ENCODE assay signal across 26 cellular contexts in the genomic region with DNA sequence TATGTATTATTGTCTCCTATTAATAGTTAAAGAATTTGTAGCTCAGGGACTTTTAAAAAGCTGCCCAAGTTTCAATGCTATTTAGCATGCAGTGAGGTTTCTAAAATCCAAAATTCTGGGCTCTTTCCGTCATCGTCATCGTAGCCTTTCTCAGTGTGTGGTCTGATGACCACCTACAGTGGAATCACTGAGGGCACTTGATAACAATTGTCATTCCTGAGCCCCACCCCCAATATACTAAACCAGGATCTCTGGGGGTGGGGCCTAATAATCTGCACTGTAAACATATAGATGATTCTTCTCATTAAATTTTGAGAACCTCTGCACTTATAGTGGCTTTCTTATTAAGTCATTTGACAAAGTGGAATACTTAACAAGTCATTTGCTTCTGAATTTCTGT.
A peak's percentile ranks its signal among the peaks of the same experiment; 100 is the strongest.
DNase-seq lines count a peak whose midpoint lies in the region; ATAC-seq, FAIRE-seq and TF ChIP-seq lines count a peak whose summit lies in the region.
"Had no signal": no experiment of that assay in that cellular context is flagged by ENCODE, and none has a peak within 500 bp of the region (broad histone marks: within the 10 kb centered on the region; RNA-seq: fewer than 3 reads in every experiment).

No MANE protein-coding gene starts in this region.

- POLR2A ChIA-PET in H1 (lab: Charles Lee; ENCODE audit: partially characterized antibody) (no interaction called here), PC-9 (lab: Charles Lee; ENCODE audit: unreplicated experiment) (no interaction called here)
- POLR2A ChIA-PET in activated CD8-positive, alpha-beta T cell treated with anti-CD3 and anti-CD28 coated beads, Interleukin-2, amount 10 ng/mL, durations not matched to agents 7 days and 5 days (lab: Charles Lee), result no interaction called here

- no peak overlapping the region for H3K56ac ChIP-seq in H1 (replicated peaks; ENCODE audit: insufficient read length, low read depth, low read length)

- no peak overlapping the region for H4K91ac ChIP-seq in H1 (replicated peaks; ENCODE audit: insufficient read length, low read length)

- H2BK12ac ChIP-seq in H1 (ENCODE audit: low read depth, low read length), result no peak overlapping the region

- no peaks in the 10 kb centered on the region for H3F3A ChIP-seq in PC-9 (ENCODE audit: insufficient read depth, low read depth)

- H3K4me1 ChIP-seq in H1 (replicated peaks in 1 of 4; ENCODE audit: control insufficient read depth in 3 of 4, insufficient read depth in 4 of 4, low read length in 3 of 4) (no peaks in the 10 kb centered on the region), PC-9 (replicated peaks; ENCODE audit: insufficient read depth) (no peaks in the 10 kb centered on the region)
- H3K4me1 ChIP-seq: BE2C, BLaER1 had no signal

- no TSS peak for BruUV-seq in PC-9 (replicated peaks; lab: Mats Ljungman, UMichigan)

- no peak overlapping the region for H4K5ac ChIP-seq in H1 (ENCODE audit: insufficient read length, low read depth, low read length)

- intact Hi-C loops in PC-9 (cut with micrococcal nuclease; ENCODE audit: unreplicated experiment), result no loop called here

- H3K27me3 ChIP-seq in H7 (ENCODE audit: control insufficient read depth, insufficient read depth, low read length) (no peaks in the 10 kb centered on the region), H1 (replicated peaks in 1 of 4; ENCODE audit: control insufficient read depth in 3 of 4, extremely low read depth in 1 of 4, insufficient read depth in 3 of 4, low read length in 3 of 4) (no peaks in the 10 kb centered on the region), PC-9 (ENCODE audit: insufficient read depth, low read depth) (no peaks in the 10 kb centered on the region)
- H3K27me3 ChIP-seq: BE2C, BLaER1 had no signal

- H3K36me3 ChIP-seq in H7 (replicated peaks; ENCODE audit: control insufficient read depth, insufficient read depth, low read length), result no peaks in the 10 kb centered on the region
- no peaks in the 10 kb centered on the region for H3K36me3 ChIP-seq in H1 (ENCODE audit: control insufficient read depth in 2 of 4, insufficient read depth in 4 of 4, low read length in 3 of 4)
- no peaks in the 10 kb centered on the region for H3K36me3 ChIP-seq in PC-9 (ENCODE audit: low read depth)
- H3K36me3 ChIP-seq: BE2C, BLaER1 had no signal

- H3K4me2 ChIP-seq in H1 (ENCODE audit: insufficient read depth in 1 of 2, low read depth in 2 of 2, low read length in 2 of 2), result no peak overlapping the region
- H3K4me2 ChIP-seq in PC-9, result no peak overlapping the region
- H3K4me2 ChIP-seq: BLaER1 had no signal

- WGBS in H1 (ENCODE audit: extremely low coverage in 1 of 2, insufficient coverage in 1 of 2, insufficient read length in 1 of 2, insufficient replicate concordance in 2 of 2, low coverage in 1 of 2, low lambda C conversion rate in 2 of 2, missing lambda C conversion rate in 1 of 2), 2 experiments, result 75% methylated on average over 3 of the region's 3 CpGs; no CpG with 5 or more reads in 1 of the 2 experiments

- CTCF ChIA-PET in H1 (lab: Charles Lee; ENCODE audit: partially characterized antibody) (no interaction called here), PC-9 (lab: Charles Lee) (no interaction called here)
- CTCF ChIA-PET in activated CD8-positive, alpha-beta T cell treated with anti-CD3 and anti-CD28 coated beads, Interleukin-2, amount 10 ng/mL, durations not matched to agents 7 days and 5 days (lab: Charles Lee), result interaction anchor here (1.4 kb wide), 1 partner anchor 9 kb away, joined by 3 read pairs; no protein-coding TSS in a partner anchor

- H3K4ac ChIP-seq in H1 (replicated peaks; ENCODE audit: insufficient read length, low read depth, low read length), result no peak overlapping the region

- H3K23ac ChIP-seq in H1 (ENCODE audit: insufficient read length), result no peak overlapping the region

- no peak for FAIRE-seq in H1 (lab: Jason Lieb, UNC)
- FAIRE-seq: A204.1, GM12878, GM12892, GM18507 had no signal

- peak; percentile 4 for DNase-seq in H7
- DNase-seq in H1 (ENCODE audit: low read depth in 1 of 2, low spot score in 2 of 2), result no peak
- DNase-seq in PC-9, result no peak
- DNase-seq in omental fat pad (ENCODE audit: low spot score), result no peak
- DNase-seq in activated CD8-positive, alpha-beta T cell treated with anti-CD3 and anti-CD28 coated beads, Interleukin-2, amount 10 ng/mL, durations not matched to agents 7 days and 5 days, result no peak
- DNase-seq: 8988T; ACHN; BE2C; C1 segment of cervical spinal cord; CD4-positive, alpha-beta memory T cell; CD4-positive, CD25-positive, alpha-beta regulatory T cell; CD8-positive, alpha-beta memory T cell; COR-L47; DMS 273 treated with DMSO at 0.1 percent for 48 hours; DMS153; DMS53; DMS79; DND-41; EL; GDM1 had no signal

- no peak for TF ChIP-seq EP300 in H1 (IDR thresholded peaks at IDR 0.05; ENCODE audit: borderline replicate concordance in 1 of 2, low read depth in 2 of 2, low read length in 2 of 2)

- H3K79me2 ChIP-seq in H1 (ENCODE audit: control insufficient read depth in 1 of 2, insufficient read depth in 2 of 2, low read length in 2 of 2) (no peaks in the 10 kb centered on the region), PC-9 (ENCODE audit: low read depth) (no peaks in the 10 kb centered on the region)

- H3K4me3 Mint-ChIP-seq in activated CD8-positive, alpha-beta T cell treated with anti-CD3 and anti-CD28 coated beads, Interleukin-2, amount 10 ng/mL, durations not matched to agents 7 days and 5 days, result no peak overlapping the region
- H3K4me3 Mint-ChIP-seq: CD14-positive monocyte; CD4-positive, alpha-beta memory T cell; CD4-positive, CD25-positive, alpha-beta regulatory T cell; CD8-positive, alpha-beta memory T cell had no signal

- no peaks in the 10 kb centered on the region for H3K27me3 Mint-ChIP-seq in activated CD8-positive, alpha-beta T cell treated with anti-CD3 and anti-CD28 coated beads, Interleukin-2, amount 10 ng/mL, durations not matched to agents 7 days and 5 days (ENCODE audit: low read depth)
- H3K27me3 Mint-ChIP-seq: CD4-positive, CD25-positive, alpha-beta regulatory T cell had no signal

- no peak overlapping the region for H4K8ac ChIP-seq in H1 (ENCODE audit: extremely low read depth, insufficient read depth, low read length)

- H3K4me3 ChIP-seq in H7 (ENCODE audit: insufficient read depth, low read depth, low read length) (no peak overlapping the region), H1 (ENCODE audit: extremely low read depth in 1 of 4, insufficient read depth in 2 of 4, low read depth in 3 of 4, low read length in 4 of 4) (no peak overlapping the region), PC-9 (no peak overlapping the region)
- H3K4me3 ChIP-seq: BLaER1, GM12878 had no signal

- H2AFZ ChIP-seq in H1 (ENCODE audit: low read length), result no peak overlapping the region
- H2AFZ ChIP-seq in PC-9, result no peak overlapping the region

- no peak overlapping the region for H3K18ac ChIP-seq in H1 (ENCODE audit: extremely low read depth, low read length)

- TF ChIP-seq CTCF in H1 (IDR thresholded peaks at IDR 0.05; ENCODE audit: control extremely low read depth in 1 of 3, insufficient read depth in 1 of 3, low read depth in 1 of 3, low read length in 3 of 3) (no peak), PC-9 (conservative IDR thresholded peaks at IDR 0.05) (no peak), omental fat pad (IDR thresholded peaks at IDR 0.05) (no peak)

- no peak overlapping the region for H2AK5ac ChIP-seq in H1 (ENCODE audit: low read depth, low read length)

- H3K9me2 ChIP-seq in PC-9 (ENCODE audit: insufficient read depth), result no peaks in the 10 kb centered on the region

- TF ChIP-seq POLR2A in H1 (IDR thresholded peaks at IDR 0.05; ENCODE audit: control extremely low read depth in 1 of 2, low read depth in 2 of 2, low read length in 2 of 2), result no peak

- no peak overlapping the region for H2BK15ac ChIP-seq in H1 (ENCODE audit: low read length)

- H2BK120ac ChIP-seq in H1 (replicated peaks; ENCODE audit: low read depth, low read length), result no peak overlapping the region

- no peak for TF ChIP-seq RAD21 in H1 (IDR thresholded peaks at IDR 0.05 in 1 of 2, conservative IDR thresholded peaks at IDR 0.05 in 1 of 2; ENCODE audit: low read depth in 2 of 2, low read length in 2 of 2)

- H3K27ac ChIP-seq in H1 (ENCODE audit: low read depth, low read length) (no peak overlapping the region), PC-9 (no peak overlapping the region)
- H3K27ac ChIP-seq: BLaER1 had no signal

- no peak overlapping the region for H3K9ac ChIP-seq in H1 (replicated peaks in 1 of 4; ENCODE audit: extremely low read depth in 1 of 4, low read depth in 3 of 4, low read length in 3 of 4)
- H3K9ac ChIP-seq: BLaER1 had no signal

- H3K79me1 ChIP-seq in H1 (ENCODE audit: low read depth, low read length), result no peaks in the 10 kb centered on the region

- ATAC-seq in omental fat pad (ENCODE audit: low FRiP score), result no peak
- ATAC-seq in activated CD8-positive, alpha-beta T cell treated with anti-CD3 and anti-CD28 coated beads, Interleukin-2, amount 10 ng/mL, durations not matched to agents 7 days and 5 days, result no peak
- ATAC-seq: GM12878 had no signal

- no peak overlapping the region for H2BK5ac ChIP-seq in H1 (ENCODE audit: low read depth, low read length)

- H3K9me3 ChIP-seq in H1 (ENCODE audit: insufficient read depth in 2 of 2, low read depth in 1 of 2, low read length in 1 of 2), result no peaks in the 10 kb centered on the region
- no peaks in the 10 kb centered on the region for H3K9me3 ChIP-seq in PC-9 (ENCODE audit: insufficient read depth, low read depth)
- H3K9me3 ChIP-seq: BE2C, BLaER1 had no signal

- no peaks in the 10 kb centered on the region for H4K20me1 ChIP-seq in H1 (replicated peaks in 1 of 2; ENCODE audit: control insufficient read depth in 1 of 2, insufficient read depth in 2 of 2, low read length in 2 of 2)
- no peaks in the 10 kb centered on the region for H4K20me1 ChIP-seq in PC-9 (ENCODE audit: insufficient read depth)
- H4K20me1 ChIP-seq: BLaER1 had no signal

- no peak overlapping the region for H3K14ac ChIP-seq in H1 (ENCODE audit: insufficient read length)

- H3K23me2 ChIP-seq in H1 (ENCODE audit: low read depth, low read length), result no peaks in the 10 kb centered on the region

- no peaks in the 10 kb centered on the region for H3K9me3 Mint-ChIP-seq in activated CD8-positive, alpha-beta T cell treated with anti-CD3 and anti-CD28 coated beads, Interleukin-2, amount 10 ng/mL, durations not matched to agents 7 days and 5 days (ENCODE audit: insufficient read depth)

- H3K4me1 Mint-ChIP-seq in activated CD8-positive, alpha-beta T cell treated with anti-CD3 and anti-CD28 coated beads, Interleukin-2, amount 10 ng/mL, durations not matched to agents 7 days and 5 days (ENCODE audit: low read depth), result no peaks in the 10 kb centered on the region
- H3K4me1 Mint-ChIP-seq: CD14-positive monocyte; CD4-positive, alpha-beta memory T cell; CD4-positive, CD25-positive, alpha-beta regulatory T cell; CD8-positive, alpha-beta memory T cell had no signal

- H2BK20ac ChIP-seq in H1 (ENCODE audit: low read length), result no peak overlapping the region

- no peaks in the 10 kb centered on the region for H3K36me3 Mint-ChIP-seq in activated CD8-positive, alpha-beta T cell treated with anti-CD3 and anti-CD28 coated beads, Interleukin-2, amount 10 ng/mL, durations not matched to agents 7 days and 5 days (ENCODE audit: low read depth)
- H3K36me3 Mint-ChIP-seq: CD14-positive monocyte; CD4-positive, alpha-beta memory T cell; CD4-positive, CD25-positive, alpha-beta regulatory T cell; CD8-positive, alpha-beta memory T cell had no signal

- no peak overlapping the region for H3K27ac Mint-ChIP-seq in activated CD8-positive, alpha-beta T cell treated with anti-CD3 and anti-CD28 coated beads, Interleukin-2, amount 10 ng/mL, durations not matched to agents 7 days and 5 days
- H3K27ac Mint-ChIP-seq: CD4-positive, CD25-positive, alpha-beta regulatory T cell; CD8-positive, alpha-beta memory T cell had no signal
